ENCODE assay signal across 1 cellular context in the genomic region with DNA sequence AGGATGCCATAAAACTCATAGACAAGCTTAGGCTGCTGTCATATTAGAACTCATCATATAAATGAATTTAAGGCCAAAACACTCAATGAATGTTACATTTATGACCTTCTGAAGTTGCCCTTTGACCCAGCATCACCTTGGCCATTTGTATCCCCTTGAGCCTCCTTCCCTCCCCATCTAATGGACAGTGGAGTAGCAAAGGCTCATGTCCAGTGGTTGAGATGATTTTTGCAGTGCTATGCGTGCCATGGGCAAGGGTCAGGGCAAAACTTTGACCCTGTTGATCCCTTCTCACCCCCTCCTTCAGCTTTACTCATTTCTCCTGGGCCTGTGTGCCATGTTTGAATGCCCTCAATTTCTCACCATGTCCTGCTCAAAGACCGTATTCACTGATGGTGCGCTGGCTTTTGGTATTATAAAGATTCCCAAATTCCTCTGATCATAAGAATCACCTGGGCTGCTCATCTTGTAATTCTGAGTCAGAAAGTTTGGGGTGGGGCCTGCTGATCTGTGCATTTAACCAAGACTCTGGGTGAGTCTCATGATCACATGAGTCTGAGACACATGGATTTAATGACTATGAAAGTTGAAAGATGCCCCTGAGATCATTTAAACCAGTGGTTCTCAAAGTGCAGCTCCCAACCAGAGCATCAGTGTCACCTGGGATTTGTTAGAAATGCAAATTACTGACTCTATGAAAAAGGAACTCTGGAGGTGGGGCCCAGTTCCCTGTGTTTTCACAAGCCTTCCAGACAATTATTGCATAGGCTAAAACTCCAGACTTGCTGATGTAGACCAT.
TF ChIP-seq lines count a peak whose summit lies in the region.

No MANE protein-coding gene starts in this region.

TF ChIP-seq in GM23338, 12 proteins besides CTCF, POLR2A, EP300 and RAD21 (continued from another document):
- TF ChIP-seq REST (IDR thresholded peaks at IDR 0.05; ENCODE audit: unreplicated experiment) = no peak
- TF ChIP-seq ZNF114 (CRISPR knock-in tag; IDR thresholded peaks at IDR 0.05) = no peak
- no peak for TF ChIP-seq ZNF462 (CRISPR knock-in tag; IDR thresholded peaks at IDR 0.05)
- TF ChIP-seq NANOG (IDR thresholded peaks at IDR 0.05; ENCODE audit: borderline replicate concordance) = no peak
- no peak for TF ChIP-seq JUNB (IDR thresholded peaks at IDR 0.05; ENCODE audit: unreplicated experiment)
- TF ChIP-seq EZH2 (IDR thresholded peaks at IDR 0.05; ENCODE audit: low read depth, unreplicated experiment) = no peak
TF ChIP-seq in GM23338: peak in this region for 0.
